ENCODE assay signal across 21 cellular contexts in the genomic region with DNA sequence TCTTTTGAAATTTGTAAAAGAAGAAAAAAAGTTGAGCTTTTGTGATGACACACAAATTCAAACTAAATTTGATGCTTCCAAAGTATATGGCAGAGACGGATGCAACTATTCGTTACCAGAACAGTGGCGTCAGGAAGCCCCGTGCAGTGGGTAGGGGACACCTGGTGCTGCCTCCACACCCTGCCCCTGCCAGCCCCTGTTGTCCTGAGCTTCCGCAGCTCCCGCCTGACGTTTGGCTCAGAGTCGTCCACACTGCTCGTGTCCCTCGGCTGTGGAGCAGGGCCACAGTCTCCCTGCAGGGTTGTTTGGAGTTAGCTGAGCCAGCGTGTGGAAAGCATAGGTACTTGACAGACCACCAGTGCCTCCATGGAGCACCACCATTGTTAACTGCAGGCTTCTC.
DNase-seq lines count a peak whose midpoint lies in the region; ATAC-seq and TF ChIP-seq lines count a peak whose summit lies in the region.
"Had no signal": no experiment of that assay in that cellular context is flagged by ENCODE, and none has a peak within 500 bp of the region (broad histone marks: within the 10 kb centered on the region; RNA-seq: fewer than 3 reads in every experiment).

No MANE protein-coding gene starts in this region.

- H3K36me3 ChIP-seq in NT2/D1 (ENCODE audit: insufficient read depth, insufficient read length, low read length) (peaks cover 13% of the 10 kb centered on the region), ascending aorta (no peaks in the 10 kb centered on the region), sigmoid colon (no peaks in the 10 kb centered on the region)

- peak overlapping the region; percentile 94 for H3K27ac Mint-ChIP-seq in mesothelial cell of epicardium
- H3K27ac Mint-ChIP-seq: CD4-positive, CD25-positive, alpha-beta regulatory T cell had no signal

- no peak overlapping the region for H3K4me3 Mint-ChIP-seq in mesothelial cell of epicardium
- H3K4me3 Mint-ChIP-seq: CD4-positive, CD25-positive, alpha-beta regulatory T cell had no signal

- TF ChIP-seq CTCF in ascending aorta (IDR thresholded peaks at IDR 0.05), result no peak
- no peak for TF ChIP-seq CTCF in mesothelial cell of epicardium (IDR thresholded peaks at IDR 0.05; ENCODE audit: unreplicated experiment)
- TF ChIP-seq CTCF in sigmoid colon (IDR thresholded peaks at IDR 0.05), result no peak

- intact Hi-C loops in ascending aorta (cut with DNase I) (loop anchor here (5.0 kb wide), 1 partner anchor 111 kb away; no protein-coding TSS in a partner anchor), sigmoid colon (cut with DNase I) (no loop called here)

- WGBS in sigmoid colon, 2 donors, result 94 to 98% methylated on average over 11 of the region's 11 CpGs

- TF ChIP-seq EP300 in sigmoid colon (IDR thresholded peaks at IDR 0.05), result no peak

- H3K4me1 ChIP-seq in NT2/D1 (ENCODE audit: insufficient read depth, insufficient read length), result peaks cover 18% of the 10 kb centered on the region
- peaks cover 3 to 14% of the 10 kb centered on the region in 2 donors for H3K4me1 ChIP-seq in ascending aorta
- peaks cover 0 to 74% (median 70%) of the 10 kb centered on the region in 4 donors for H3K4me1 ChIP-seq in sigmoid colon

- TF ChIP-seq POLR2A in sigmoid colon (IDR thresholded peaks at IDR 0.05), result no peak

- H3K27me3 Mint-ChIP-seq in mesothelial cell of epicardium (ENCODE audit: low read depth), result no peaks in the 10 kb centered on the region
- H3K27me3 Mint-ChIP-seq: CD4-positive, CD25-positive, alpha-beta regulatory T cell had no signal

- H3K27ac ChIP-seq in ascending aorta (peak overlapping the region; percentile 21 to 64), sigmoid colon (peak overlapping the region in 3 of 4 donors; percentile 62 to 68 (median 68))
- H3K27ac ChIP-seq: BLaER1, SK-N-MC had no signal

- H3K27me3 ChIP-seq in NT2/D1 (ENCODE audit: insufficient read depth, insufficient read length) (no peaks in the 10 kb centered on the region), ascending aorta (no peaks in the 10 kb centered on the region), sigmoid colon (no peaks in the 10 kb centered on the region)
- H3K27me3 ChIP-seq: BLaER1 had no signal

- H3K9me3 ChIP-seq in NT2/D1 (ENCODE audit: insufficient read depth, low read length), result peaks cover 7% of the 10 kb centered on the region
- H3K9me3 ChIP-seq in ascending aorta, result no peaks in the 10 kb centered on the region
- no peaks in the 10 kb centered on the region for H3K9me3 ChIP-seq in sigmoid colon
- H3K9me3 ChIP-seq: BLaER1 had no signal

- peaks cover 54% of the 10 kb centered on the region for H3K4me1 Mint-ChIP-seq in mesothelial cell of epicardium

- DNase-seq in NT2/D1 (ENCODE audit: low read depth, low spot score) (no peak), ascending aorta (ENCODE audit: low spot score in 2 of 2) (no peak), mesothelial cell of epicardium (ENCODE audit: low spot score in 2 of 2, unreplicated experiment in 2 of 2) (no peak), sigmoid colon (no peak), NCI-H2196 (lab: John Stamatoyannopoulos, UW; ENCODE audit: unreplicated experiment) (no peak), NCI-H2107 treated with DMSO at 0.1 percent for 48 hours (lab: John Stamatoyannopoulos, UW; ENCODE audit: unreplicated experiment) (no peak)
- DNase-seq: CD4-positive, CD25-positive, alpha-beta regulatory T cell; KBM-7; MV-4-11; NCI-H1105 treated with DMSO at 0.1 percent for 48 hours; NCI-H146; NCI-H1930; NCI-H2107; NCI-H446 treated with DMSO at 0.1 percent for 48 hours; NCI-H526; NCI-H82; NK-92 treated with Interleukin-12 subunit alpha and Interleukin-12 subunit beta, amount 100 ng/mL, for 24 hours; SHP77 treated with DMSO at 0.1 percent for 48 hours had no signal

- peaks cover 6% of the 10 kb centered on the region for H3K9me3 Mint-ChIP-seq in mesothelial cell of epicardium
- H3K9me3 Mint-ChIP-seq: CD4-positive, CD25-positive, alpha-beta regulatory T cell had no signal

- ATAC-seq in HG02840 (IDR thresholded peaks at IDR 0.05; ENCODE audit: low FRiP score, unreplicated experiment), result no peak

- H3K4me3 ChIP-seq in NT2/D1 (ENCODE audit: insufficient read length, low read depth) (no peak overlapping the region), ascending aorta (no peak overlapping the region), sigmoid colon (no peak overlapping the region)
- H3K4me3 ChIP-seq: BLaER1 had no signal

- H3K36me3 Mint-ChIP-seq in mesothelial cell of epicardium, result peaks cover 14% of the 10 kb centered on the region

- peak overlapping the region; percentile 61 for H3K9ac ChIP-seq in NT2/D1 (ENCODE audit: insufficient read length, low read depth)
- H3K9ac ChIP-seq: BLaER1 had no signal
